8 cellular contexts compared by ENCODE assay signal in the genomic region with DNA sequence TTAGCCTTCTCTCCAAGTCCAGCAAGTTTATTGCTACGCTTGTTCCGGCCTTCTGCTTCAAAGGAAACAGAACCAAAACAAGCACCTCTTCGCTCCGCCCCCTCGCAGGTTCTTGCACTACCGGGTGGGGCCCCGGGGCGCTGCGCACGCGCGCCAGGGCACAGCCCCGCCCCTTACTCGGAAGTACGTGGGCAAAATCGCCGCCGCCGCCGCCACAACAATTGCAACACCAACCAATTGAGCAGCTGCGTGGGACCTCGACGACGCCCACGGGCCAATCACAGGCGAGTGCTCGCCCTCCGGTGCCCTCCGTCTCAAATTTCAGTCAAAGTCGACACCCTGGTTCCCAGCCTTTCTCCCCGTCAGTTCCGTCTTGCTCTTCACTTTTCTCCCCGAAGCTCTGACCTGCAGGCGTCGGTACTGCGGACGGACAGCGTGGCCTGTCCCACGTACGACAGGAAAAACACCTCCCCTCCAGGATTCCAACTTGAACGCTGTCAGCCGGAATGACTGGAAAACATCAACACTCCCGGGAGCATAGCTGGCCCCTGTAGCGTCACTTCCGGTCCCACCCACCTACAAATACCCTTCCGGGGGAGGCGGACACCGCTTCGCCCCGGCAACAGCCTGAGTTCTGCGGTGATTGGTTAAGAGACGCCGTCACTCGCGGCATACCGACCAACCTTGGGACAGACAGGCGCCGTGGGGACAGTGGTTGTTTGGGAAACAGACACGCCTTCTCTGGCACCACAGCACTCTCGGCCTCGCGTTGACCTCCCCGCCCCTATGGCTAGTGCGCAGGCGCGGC.
DNase-seq lines count a peak whose midpoint lies in the region; ATAC-seq and TF ChIP-seq lines count a peak whose summit lies in the region.

No MANE protein-coding gene starts in this region.

- ATAC-seq in GM21528 (IDR thresholded peaks at IDR 0.05; ENCODE audit: low FRiP score, unreplicated experiment), result peak; percentile 84

- H3K9ac ChIP-seq in OCI-LY3 (ENCODE audit: low read length), result peak overlapping the region; percentile 85

- no peak overlapping the region; the same call in 1 of the 2 replicates for H2AFZ ChIP-seq in OCI-LY3 (ENCODE audit: low read depth, low read length)

- H3K4me1 ChIP-seq in OCI-LY3 (ENCODE audit: low read length), result peaks cover 29% of the 10 kb centered on the region

- H4K20me1 ChIP-seq in OCI-LY3 (ENCODE audit: insufficient read depth, low read length), result peaks cover 11% of the 10 kb centered on the region; the same call in 1 of the 2 replicates

- TF ChIP-seq CTCF in OCI-LY3 (IDR thresholded peaks at IDR 0.05; ENCODE audit: low read depth, low read length), result no peak

- no peaks in the 10 kb centered on the region for H3K27me3 ChIP-seq in OCI-LY3 (ENCODE audit: low read depth, low read length)

- peak overlapping the region; percentile 95 for H3K27ac ChIP-seq in OCI-LY3 (ENCODE audit: low read length)

- H3K79me2 ChIP-seq in OCI-LY3 (ENCODE audit: low read length), result peaks cover 48% of the 10 kb centered on the region

- H3K4me2 ChIP-seq in OCI-LY3 (ENCODE audit: low read length), result peak overlapping the region; percentile 64

- H3K9me3 ChIP-seq in OCI-LY3 (ENCODE audit: insufficient read depth, low read length), result no peaks in the 10 kb centered on the region

- peak overlapping the region; percentile 96 for H3K4me3 ChIP-seq in OCI-LY3 (ENCODE audit: low read length)

- peaks cover 10% of the 10 kb centered on the region for H3K36me3 ChIP-seq in OCI-LY3 (replicated peaks; ENCODE audit: low read depth, low read length)

- DNase-seq in DMS 273 (lab: John Stamatoyannopoulos, UW; ENCODE audit: unreplicated experiment) (peak; percentile 98), HuH-7.5 (ENCODE audit: low spot score) (peak; percentile 97), activated T-cell treated with anti-CD3 and anti-CD28 coated beads for 24 hours (ENCODE audit: low read depth) (peak; percentile 87), epidermal melanocyte (ENCODE audit: insufficient read length, low spot score) (peak; percentile 89), middle frontal gyrus (ENCODE audit: extremely low spot score, low spot score) (peak; percentile 87)
- DNase-seq in stimulated activated CD8-positive, alpha-beta memory T cell treated with anti-CD3 and anti-CD28 coated beads, Interleukin-2, amount 100 ng/mL, for 1 hour (ENCODE audit: low read depth in 2 of 2), result peak; percentile 81 to 83

Comparison
In these comparisons a context has a peak if more than half of its experiments do, and no peak if none do; other contexts are left out.
1. Peak in every context shown above with its lines: DNase-seq, ATAC-seq, H3K4me3 ChIP-seq and H3K27ac ChIP-seq.